In the genomic region with DNA sequence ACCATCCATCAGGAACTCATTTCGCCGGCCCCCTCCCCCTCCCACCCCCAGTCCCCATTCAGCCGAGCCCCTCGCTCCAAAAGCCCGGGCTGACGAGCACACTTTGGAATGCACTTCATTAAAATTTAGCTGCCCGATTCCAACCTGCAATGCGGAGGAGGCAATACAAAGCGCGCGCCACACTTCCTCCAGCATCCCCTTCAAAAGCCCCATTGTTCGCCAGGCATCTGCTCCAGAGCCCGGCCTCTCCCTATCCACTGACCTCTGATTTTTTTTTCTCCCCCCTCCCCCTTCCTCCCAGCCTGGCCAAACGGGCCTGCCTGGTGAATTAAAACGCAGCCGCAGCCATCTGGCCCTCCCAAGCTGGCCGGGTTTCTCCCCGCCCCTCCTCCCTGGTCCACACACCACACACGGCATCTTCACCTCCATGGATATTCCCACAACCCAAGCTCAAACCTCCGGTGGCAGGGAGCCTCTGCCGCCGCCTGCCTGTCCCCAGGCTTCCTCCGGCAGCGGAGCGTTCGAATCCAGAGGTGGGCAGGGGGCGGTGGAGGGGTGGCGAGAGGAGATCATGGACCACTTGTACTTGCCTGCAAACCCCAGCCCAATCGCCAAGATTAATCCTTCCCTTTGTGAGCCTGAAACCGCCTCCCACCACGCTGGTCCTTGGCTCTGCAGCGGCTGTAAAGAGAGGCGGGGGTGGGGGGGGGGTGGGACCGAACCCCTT, we compare ENCODE assay signal across 8 cellular contexts.
DNase-seq lines count a peak whose midpoint lies in the region; ATAC-seq and TF ChIP-seq lines count a peak whose summit lies in the region.

No MANE protein-coding gene starts in this region.

- H3K27me3 ChIP-seq in right atrium auricular region = no peaks in the 10 kb centered on the region
- H3K27me3 ChIP-seq in psoas muscle (ENCODE audit: insufficient read depth in 3 of 3, low read length in 2 of 3) = no peaks in the 10 kb centered on the region

- H3K9me3 ChIP-seq in right atrium auricular region (no peaks in the 10 kb centered on the region), psoas muscle (no peaks in the 10 kb centered on the region)

- peaks cover 0 to 21% of the 10 kb centered on the region in 2 donors for H3K4me1 ChIP-seq in right atrium auricular region
- peaks cover 3% of the 10 kb centered on the region for H3K4me1 ChIP-seq in psoas muscle

- peaks cover 0 to 4% of the 10 kb centered on the region in 2 donors for H3K36me3 Mint-ChIP-seq in activated naive CD4-positive, alpha-beta T cell treated with anti-CD3 and anti-CD28 coated beads, Interleukin-2, amount 50 U/mL, for 72 hours
- H3K36me3 Mint-ChIP-seq in stimulated activated naive B cell treated with anti-CD40 and anti-IgM and Interleukin-4, amounts not matched to agents 10 μg/mL and 1 μg/mL and 100 μg/mL, for 72 hours = peaks cover 0 to 1% of the 10 kb centered on the region in 2 donors

- H3K36me3 ChIP-seq in right atrium auricular region = no peaks in the 10 kb centered on the region
- H3K36me3 ChIP-seq in psoas muscle (ENCODE audit: insufficient read depth in 1 of 2, low read depth in 1 of 2) = no peaks in the 10 kb centered on the region

- peaks cover 0 to 4% of the 10 kb centered on the region in 2 donors for H3K9me3 Mint-ChIP-seq in activated naive CD4-positive, alpha-beta T cell treated with anti-CD3 and anti-CD28 coated beads, Interleukin-2, amount 50 U/mL, for 72 hours
- H3K9me3 Mint-ChIP-seq in stimulated activated naive B cell treated with anti-CD40 and anti-IgM and Interleukin-4, amounts not matched to agents 10 μg/mL and 1 μg/mL and 100 μg/mL, for 72 hours = no peaks in the 10 kb centered on the region

- peak overlapping the region; percentile 31 to 38 for H3K4me3 ChIP-seq in right atrium auricular region
- H3K4me3 ChIP-seq in psoas muscle = peak overlapping the region; percentile 57

- WGBS in psoas muscle, 3 donors = 3 to 6% (median 4%) methylated on average over 33 to 34 of the region's 34 CpGs

- TF ChIP-seq CTCF in right atrium auricular region (IDR thresholded peaks at IDR 0.05) (no peak), psoas muscle (IDR thresholded peaks at IDR 0.05) (no peak)

- peak in 3 of 4 donors; percentile 21 to 62 (median 28) for ATAC-seq in psoas muscle
- ATAC-seq in stimulated activated naive CD8-positive, alpha-beta T cell treated with anti-CD3 and anti-CD28 coated beads, Interleukin-15, Interleukin-2, amounts not matched to agents 100 U/mL and 50 U/mL, for 24 hours = no peak
- ATAC-seq in activated naive CD4-positive, alpha-beta T cell treated with anti-CD3 and anti-CD28 coated beads, Interleukin-2, amount 50 U/mL, for 72 hours = no peak
- no peak for ATAC-seq in stimulated activated naive B cell treated with anti-CD40 and anti-IgM and Interleukin-4, amounts not matched to agents 10 μg/mL and 1 μg/mL and 100 μg/mL, for 72 hours (replicated peaks)

- no peak overlapping the region for H3K27ac ChIP-seq in right atrium auricular region
- H3K27ac ChIP-seq in psoas muscle = no peak overlapping the region

- H3K4me1 Mint-ChIP-seq in stimulated activated naive B cell treated with anti-CD40 and anti-IgM and Interleukin-4, amounts not matched to agents 10 μg/mL and 1 μg/mL and 100 μg/mL, for 72 hours = no peaks in the 10 kb centered on the region

- intact Hi-C loops in psoas muscle (cut with DNase I) = no loop called here

- DNase-seq in ELR (ENCODE audit: low read depth) (peak; percentile 28), SW480 (ENCODE audit: low spot score) (peak; percentile 98), right atrium auricular region (ENCODE audit: low spot score) (no peak), psoas muscle (peak in 1 of 2 donors; percentile 48), HEK293T (ENCODE audit: extremely low spot score) (no peak)
- DNase-seq in stimulated activated naive CD8-positive, alpha-beta T cell treated with anti-CD3 and anti-CD28 coated beads, Interleukin-15, Interleukin-2, amounts not matched to agents 100 U/mL and 50 U/mL, for 24 hours = no peak
- no peak for DNase-seq in activated naive CD4-positive, alpha-beta T cell treated with anti-CD3 and anti-CD28 coated beads, Interleukin-2, amount 50 U/mL, for 72 hours (ENCODE audit: low spot score in 2 of 2)
- DNase-seq in stimulated activated naive B cell treated with anti-CD40 and anti-IgM and Interleukin-4, amounts not matched to agents 10 μg/mL and 1 μg/mL and 100 μg/mL, for 72 hours = no peak

- no peak overlapping the region for H3K27ac Mint-ChIP-seq in activated naive CD4-positive, alpha-beta T cell treated with anti-CD3 and anti-CD28 coated beads, Interleukin-2, amount 50 U/mL, for 72 hours
- H3K27ac Mint-ChIP-seq in stimulated activated naive B cell treated with anti-CD40 and anti-IgM and Interleukin-4, amounts not matched to agents 10 μg/mL and 1 μg/mL and 100 μg/mL, for 72 hours = no peak overlapping the region

- CTCF ChIA-PET in HEK293T (lab: Yijun Ruan, JAX) = no interaction called here

- peaks cover 15 to 35% of the 10 kb centered on the region in 2 donors for H3K27me3 Mint-ChIP-seq in stimulated activated naive B cell treated with anti-CD40 and anti-IgM and Interleukin-4, amounts not matched to agents 10 μg/mL and 1 μg/mL and 100 μg/mL, for 72 hours

- POLR2A ChIA-PET in HEK293T (lab: Yijun Ruan, JAX) = no interaction called here

- H3K4me3 Mint-ChIP-seq in stimulated activated naive B cell treated with anti-CD40 and anti-IgM and Interleukin-4, amounts not matched to agents 10 μg/mL and 1 μg/mL and 100 μg/mL, for 72 hours = no peak overlapping the region

TF ChIP-seq in HEK293T, 16 proteins besides CTCF, POLR2A, EP300 and RAD21:
- TF ChIP-seq TARDBP (IDR thresholded peaks at IDR 0.05) = no peak

Comparison
In these comparisons a context has a peak if more than half of its experiments do, and no peak if none do; other contexts are left out.
1. DNase-seq: peak in ELR (single experiment) and SW480 (single experiment); none in right atrium auricular region (single experiment), stimulated activated naive CD8-positive, alpha-beta T cell treated with anti-CD3 and anti-CD28 coated beads, Interleukin-15, Interleukin-2, amounts not matched to agents 100 U/mL and 50 U/mL, for 24 hours (single experiment), activated naive CD4-positive, alpha-beta T cell treated with anti-CD3 and anti-CD28 coated beads, Interleukin-2, amount 50 U/mL, for 72 hours (0 of 2), stimulated activated naive B cell treated with anti-CD40 and anti-IgM and Interleukin-4, amounts not matched to agents 10 μg/mL and 1 μg/mL and 100 μg/mL, for 72 hours (single experiment) and HEK293T (single experiment).
2. ATAC-seq: peak in psoas muscle (3 of 4); none in stimulated activated naive CD8-positive, alpha-beta T cell treated with anti-CD3 and anti-CD28 coated beads, Interleukin-15, Interleukin-2, amounts not matched to agents 100 U/mL and 50 U/mL, for 24 hours (single experiment), activated naive CD4-positive, alpha-beta T cell treated with anti-CD3 and anti-CD28 coated beads, Interleukin-2, amount 50 U/mL, for 72 hours (0 of 2) and stimulated activated naive B cell treated with anti-CD40 and anti-IgM and Interleukin-4, amounts not matched to agents 10 μg/mL and 1 μg/mL and 100 μg/mL, for 72 hours (0 of 2).